In the genomic region with DNA sequence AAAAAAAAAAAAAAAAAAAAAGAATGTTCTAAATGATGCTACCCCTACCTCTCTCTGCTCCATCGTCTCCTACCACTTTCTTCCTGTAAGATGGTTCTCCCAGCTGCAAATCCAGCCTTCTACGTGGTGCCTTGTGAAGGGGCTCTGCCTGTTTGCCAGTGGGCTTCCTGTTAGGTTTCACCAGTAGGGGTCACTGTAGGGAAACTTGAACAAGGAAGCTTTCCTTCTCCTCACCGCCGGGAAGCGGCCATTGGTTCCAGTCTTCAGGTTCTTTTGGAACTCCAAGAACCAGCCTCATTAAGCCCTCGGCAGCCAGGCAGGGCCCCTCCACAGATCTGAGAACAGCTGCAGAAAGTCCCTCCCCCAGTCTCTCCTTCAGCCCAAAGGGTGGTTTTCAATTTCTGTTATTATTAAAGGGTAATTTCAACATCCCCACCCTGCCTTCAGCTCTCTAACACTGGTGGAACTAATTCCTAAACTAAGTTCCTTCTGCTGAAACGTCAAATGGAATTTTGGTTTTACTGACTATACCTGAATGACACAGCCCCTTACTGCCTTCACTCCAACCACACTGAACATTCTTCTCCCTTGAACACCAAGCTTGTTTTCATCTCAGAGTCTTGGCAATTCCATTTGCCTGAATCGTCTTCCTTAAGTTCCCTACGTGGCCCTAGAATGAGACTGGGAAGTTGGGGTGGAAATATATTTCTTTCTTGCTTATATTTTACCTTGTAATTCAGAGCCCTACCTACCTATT, we compare ENCODE assay signal across 8 cellular contexts. TPM values are rescaled to one million over a fixed set of nuclear protein-coding genes. Genes with fewer than 3 reads are reported as not detected.
A peak's percentile ranks its signal among the peaks of the same experiment; 100 is the strongest.
DNase-seq lines count a peak whose midpoint lies in the region; ATAC-seq and FAIRE-seq lines count a peak whose summit lies in the region.

No MANE protein-coding gene starts in this region.

- DNase-seq in activated CD8-positive, alpha-beta memory T cell treated with anti-CD3 and anti-CD28 coated beads, Interleukin-2, amount 10 ng/mL, durations not matched to agents 7 days and 5 days: peak; percentile 47
- DNase-seq in activated CD8-positive, alpha-beta memory T cell treated with anti-CD3 and anti-CD28 coated beads, Interleukin-2, amount 50 U/mL, for 48 hours: no peak
- DNase-seq in NCI-H146 (lab: John Stamatoyannopoulos, UW): peak; percentile 59
- peak; percentile 59 for DNase-seq in ecto neural progenitor cell (ENCODE audit: low spot score)
- peak; percentile 13 for DNase-seq in small intestine
- DNase-seq in posterior cingulate gyrus: no peak
- DNase-seq in GM19240 (ENCODE audit: insufficient read length, low spot score): no peak

- H3K4me1 ChIP-seq in small intestine (ENCODE audit: control insufficient read depth in 2 of 2, insufficient read depth in 1 of 2, low read depth in 1 of 2, low read length in 1 of 2): no peaks in the 10 kb centered on the region

- CTCF ChIA-PET in activated CD8-positive, alpha-beta memory T cell treated with anti-CD3 and anti-CD28 coated beads, Interleukin-2, amount 10 ng/mL, durations not matched to agents 7 days and 5 days (lab: Charles Lee): interaction anchor here (0.5 to 3.6 kb wide), 13 partner anchors 9 to 176 kb away, joined by 3 to 16 read pairs (median 3); a partner anchor contains a TSS

- no peaks in the 10 kb centered on the region for H3K27me3 Mint-ChIP-seq in activated CD8-positive, alpha-beta memory T cell treated with anti-CD3 and anti-CD28 coated beads, Interleukin-2, amount 10 ng/mL, durations not matched to agents 7 days and 5 days

- 86 to 94% (median 87%) methylated on average over 9 of the region's 9 CpGs for WGBS in small intestine, 3 donors

- no peak overlapping the region for H3K4me3 ChIP-seq in small intestine (ENCODE audit: low read depth in 1 of 2, low read length in 2 of 2)

- no peaks in the 10 kb centered on the region for H3K9me3 Mint-ChIP-seq in activated CD8-positive, alpha-beta memory T cell treated with anti-CD3 and anti-CD28 coated beads, Interleukin-2, amount 10 ng/mL, durations not matched to agents 7 days and 5 days (ENCODE audit: low read depth)

- peaks cover 54% of the 10 kb centered on the region for H3K36me3 Mint-ChIP-seq in activated CD8-positive, alpha-beta memory T cell treated with anti-CD3 and anti-CD28 coated beads, Interleukin-2, amount 10 ng/mL, durations not matched to agents 7 days and 5 days

- no peak overlapping the region for H3K27ac ChIP-seq in small intestine (ENCODE audit: low read depth in 1 of 2, low read length in 1 of 2)

- intact Hi-C loops in posterior cingulate gyrus (cut with DNase I): no loop called here

- H3K27me3 ChIP-seq in small intestine (ENCODE audit: control insufficient read depth in 2 of 2, insufficient read depth in 2 of 2, low read length in 2 of 2): no peaks in the 10 kb centered on the region

- peak overlapping the region; percentile 17 for H3K27ac Mint-ChIP-seq in activated CD8-positive, alpha-beta memory T cell treated with anti-CD3 and anti-CD28 coated beads, Interleukin-2, amount 10 ng/mL, durations not matched to agents 7 days and 5 days

- peak; percentile 42 for ATAC-seq in activated CD8-positive, alpha-beta memory T cell treated with anti-CD3 and anti-CD28 coated beads, Interleukin-2, amount 10 ng/mL, durations not matched to agents 7 days and 5 days
- no peak for ATAC-seq in GM19351 (IDR thresholded peaks at IDR 0.05; ENCODE audit: unreplicated experiment)

- FAIRE-seq in small intestine (lab: Jason Lieb, UNC): no peak

- peaks cover 12% of the 10 kb centered on the region for H3K4me1 Mint-ChIP-seq in activated CD8-positive, alpha-beta memory T cell treated with anti-CD3 and anti-CD28 coated beads, Interleukin-2, amount 10 ng/mL, durations not matched to agents 7 days and 5 days

- no peaks in the 10 kb centered on the region for H3K9me3 ChIP-seq in small intestine (ENCODE audit: control insufficient read depth, low read depth)

- H3K36me3 ChIP-seq in small intestine (ENCODE audit: control insufficient read depth in 2 of 2, insufficient read depth in 2 of 2, low read length in 2 of 2): peaks cover 6 to 7% of the 10 kb centered on the region in 2 donors

- no peak overlapping the region for H3K4me3 Mint-ChIP-seq in activated CD8-positive, alpha-beta memory T cell treated with anti-CD3 and anti-CD28 coated beads, Interleukin-2, amount 10 ng/mL, durations not matched to agents 7 days and 5 days

RNA-seq across cellular contexts. Expression of a gene that starts 13.5 kb away (rescaled TPM):
- total RNA-seq in activated CD8-positive, alpha-beta memory T cell treated with anti-CD3 and anti-CD28 coated beads, Interleukin-2, amount 10 ng/mL, durations not matched to agents 7 days and 5 days: 10 to 100 TPM; 30.8 to 44.7 TPM
- polyA plus RNA-seq in small intestine: 10 to 100 TPM; 22.6 to 30.6 (median 26.2) TPM

Comparison
In these comparisons a context has a peak if more than half of its experiments do, and no peak if none do; other contexts are left out.
1. DNase-seq: peak in activated CD8-positive, alpha-beta memory T cell treated with anti-CD3 and anti-CD28 coated beads, Interleukin-2, amount 10 ng/mL, durations not matched to agents 7 days and 5 days (single experiment), NCI-H146 (single experiment), ecto neural progenitor cell (single experiment) and small intestine (single experiment); none in activated CD8-positive, alpha-beta memory T cell treated with anti-CD3 and anti-CD28 coated beads, Interleukin-2, amount 50 U/mL, for 48 hours (single experiment), posterior cingulate gyrus (0 of 10) and GM19240 (single experiment).